8 cellular contexts compared by ENCODE assay signal in the genomic region with DNA sequence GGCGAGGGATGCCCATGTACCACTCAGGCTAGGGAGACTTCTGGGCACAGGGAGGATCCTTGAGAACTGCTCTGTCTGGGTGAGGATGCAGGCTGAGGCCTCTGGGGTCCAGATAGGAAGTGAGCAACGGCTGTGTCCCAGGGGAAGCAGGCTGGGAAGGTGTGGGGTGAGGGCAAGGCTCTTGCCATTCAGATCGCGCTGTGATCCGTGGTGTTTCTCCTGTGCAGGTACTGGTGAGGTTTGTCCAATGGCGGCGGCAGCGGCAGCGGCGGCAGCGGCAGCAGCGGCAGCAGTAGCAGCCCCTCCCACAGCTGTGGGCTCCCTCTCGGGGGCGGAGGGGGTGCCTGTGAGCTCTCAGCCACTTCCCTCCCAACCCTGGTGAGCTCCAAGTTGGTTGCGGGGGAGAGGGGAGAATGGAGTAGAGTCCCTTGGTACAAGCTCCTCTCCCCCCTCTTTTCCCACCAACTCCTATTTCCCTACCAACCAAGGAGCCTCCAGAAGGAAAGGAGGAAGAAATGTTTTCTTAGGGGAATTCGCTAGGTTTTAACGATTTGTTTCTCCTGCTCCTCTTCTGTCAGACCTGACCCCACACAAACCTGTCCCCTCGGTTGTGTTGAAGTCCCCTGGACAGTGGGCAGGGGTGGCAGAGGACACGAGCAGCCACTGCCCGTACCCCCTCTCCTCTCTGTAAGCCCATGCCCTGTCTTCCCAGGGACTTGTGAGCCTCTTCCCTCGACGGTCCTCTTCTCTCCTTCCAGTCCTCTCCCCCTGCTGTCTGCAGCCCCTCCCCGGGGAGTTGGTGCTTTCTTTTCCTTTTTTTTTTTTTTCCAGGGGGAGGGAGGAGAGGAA. TPM values are rescaled to one million over a fixed set of nuclear protein-coding genes. Genes with fewer than 3 reads are reported as not detected.
DNase-seq lines count a peak whose midpoint lies in the region; ATAC-seq, FAIRE-seq and TF ChIP-seq lines count a peak whose summit lies in the region.

No MANE protein-coding gene starts in this region.

- no peak for TF ChIP-seq CTCF in A549 (IDR thresholded peaks at IDR 0.05)

- H3K4me3 ChIP-seq in A549 (no peak overlapping the region), HUES64 (ENCODE audit: low read length) (peak overlapping the region; percentile 77), iPS-15b (ENCODE audit: low read depth, low read length) (peak overlapping the region; percentile 33)

- no peak for TF ChIP-seq RAD21 in A549 (conservative IDR thresholded peaks at IDR 0.05 in 1 of 2, IDR thresholded peaks at IDR 0.05 in 1 of 2)

- no peaks in the 10 kb centered on the region for H3K9me3 ChIP-seq in A549
- no peaks in the 10 kb centered on the region for H3K9me3 ChIP-seq in HUES64 (ENCODE audit: insufficient read depth, low read depth, low read length)
- H3K9me3 ChIP-seq in iPS-15b (ENCODE audit: control insufficient read depth, insufficient read depth, low read length): no peaks in the 10 kb centered on the region

- TF ChIP-seq EP300 in A549 (IDR thresholded peaks at IDR 0.05): no peak

- WGBS in A549 (ENCODE audit: missing lambda C conversion rate): 70% methylated on average over 22 of the region's 23 CpGs
- WGBS in HUES64: 48% methylated on average over 19 of the region's 23 CpGs

- H3K4me1 ChIP-seq in A549 (peaks cover 44% of the 10 kb centered on the region), HUES64 (ENCODE audit: insufficient read depth, low read length) (peaks cover 40% of the 10 kb centered on the region), iPS-15b (ENCODE audit: control insufficient read depth, insufficient read depth, low read length) (peaks cover 15% of the 10 kb centered on the region)

- H3K36me3 ChIP-seq in HUES64 (ENCODE audit: insufficient read depth, low read length) (peaks cover 21% of the 10 kb centered on the region), iPS-15b (ENCODE audit: control insufficient read depth, insufficient read depth, low read length) (peaks cover 14% of the 10 kb centered on the region)

- CTCF ChIA-PET in A549 (lab: Yijun Ruan, JAX): interaction anchor here (1.0 to 24.4 kb wide), 3 partner anchors 9 to 35 kb away, joined by 3 to 568 read pairs (median 3); a partner anchor contains a TSS
- CTCF ChIA-PET in HEK293T (lab: Yijun Ruan, JAX): interaction anchor here (0.7 to 1.4 kb wide), 3 partner anchors 20 to 1143 kb away, joined by 3 to 6 read pairs (median 3); a partner anchor contains a TSS

- POLR2A ChIA-PET in A549 (lab: Yijun Ruan, JAX): interaction anchor here (0.6 kb wide), 1 partner anchor 106 kb away, joined by 3 read pairs; no protein-coding TSS in a partner anchor
- POLR2A ChIA-PET in HEK293T (lab: Yijun Ruan, JAX): interaction anchor here (0.7 to 1.9 kb wide), 4 partner anchors 20 to 255 kb away, joined by 3 to 5 read pairs (median 4); a partner anchor contains a TSS

- no peak overlapping the region for H3K9ac ChIP-seq in HUES64 (ENCODE audit: low read depth, low read length)
- no peak overlapping the region for H3K9ac ChIP-seq in iPS-15b (ENCODE audit: low read depth, low read length)

- H3K27ac ChIP-seq in A549 (peak overlapping the region in 1 of 2 experiments; percentile 98; a peak in 3 of 6 replicates), HUES64 (ENCODE audit: low read depth, low read length) (peak overlapping the region; percentile 74), substantia nigra (ENCODE audit: low read depth, low read length, poor library complexity, severe bottlenecking) (peak overlapping the region; percentile 89)

- no peak for DNase-seq in A549 (ENCODE audit: low read depth in 1 of 2, low spot score in 1 of 2)
- DNase-seq in activated T-cell treated with anti-CD3 and anti-CD28 coated beads, Interleukin-2, amount 50 U/mL, for 48 hours: peak; percentile 64 to 68
- DNase-seq in substantia nigra (lab: John Stamatoyannopoulos, UW): peak in 1 of 49 donors; percentile 13
- DNase-seq in NCI-H226: no peak
- no peak for DNase-seq in HEK293T (ENCODE audit: extremely low spot score)

- ATAC-seq in A549: no peak
- no peak for ATAC-seq in HG02870 (IDR thresholded peaks at IDR 0.05; ENCODE audit: unreplicated experiment)

- H3K4me2 ChIP-seq in A549: peak overlapping the region; percentile 94

- H3K27me3 ChIP-seq in HUES64 (ENCODE audit: insufficient read depth, low read length) (no peaks in the 10 kb centered on the region), iPS-15b (ENCODE audit: control insufficient read depth, insufficient read depth, low read length) (no peaks in the 10 kb centered on the region)

- no peak for FAIRE-seq in A549 (lab: Jason Lieb, UNC)

- no peak for TF ChIP-seq POLR2A in A549 (IDR thresholded peaks at IDR 0.05; ENCODE audit: low read length)

TF ChIP-seq in A549, 52 proteins besides CTCF, POLR2A, EP300 and RAD21:
- no peak for TF ChIP-seq TP53 (CRISPR knock-in tag; IDR thresholded peaks at IDR 0.05)
TF ChIP-seq in A549: peak in this region for 0.

TF ChIP-seq in HEK293T, 16 proteins besides CTCF, POLR2A, EP300 and RAD21:
- TF ChIP-seq L3MBTL2 (conservative IDR thresholded peaks at IDR 0.05) (no peak), LEF1 (IDR thresholded peaks at IDR 0.05; ENCODE audit: borderline replicate concordance) (no peak), SUZ12 (IDR thresholded peaks at IDR 0.05) (no peak), ARNT (IDR thresholded peaks at IDR 0.05) (no peak), TARDBP (IDR thresholded peaks at IDR 0.05) (no peak), ELF4 (IDR thresholded peaks at IDR 0.05) (no peak), FOXA1 (IDR thresholded peaks at IDR 0.05) (no peak), FOXM1 (IDR thresholded peaks at IDR 0.05; ENCODE audit: borderline replicate concordance) (no peak), ZNF384 (IDR thresholded peaks at IDR 0.05) (no peak), SP1 (IDR thresholded peaks at IDR 0.05) (no peak), BHLHE40 (IDR thresholded peaks at IDR 0.05; ENCODE audit: borderline replicate concordance) (no peak), CTBP1 (IDR thresholded peaks at IDR 0.05; ENCODE audit: borderline replicate concordance) (no peak)
- TF ChIP-seq, protein P1, sequence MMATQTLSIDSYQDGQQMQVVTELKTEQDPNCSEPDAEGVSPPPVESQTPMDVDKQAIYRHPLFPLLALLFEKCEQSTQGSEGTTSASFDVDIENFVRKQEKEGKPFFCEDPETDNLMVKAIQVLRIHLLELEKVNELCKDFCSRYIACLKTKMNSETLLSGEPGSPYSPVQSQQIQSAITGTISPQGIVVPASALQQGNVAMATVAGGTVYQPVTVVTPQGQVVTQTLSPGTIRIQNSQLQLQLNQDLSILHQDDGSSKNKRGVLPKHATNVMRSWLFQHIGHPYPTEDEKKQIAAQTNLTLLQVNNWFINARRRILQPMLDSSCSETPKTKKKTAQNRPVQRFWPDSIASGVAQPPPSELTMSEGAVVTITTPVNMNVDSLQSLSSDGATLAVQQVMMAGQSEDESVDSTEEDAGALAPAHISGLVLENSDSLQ (IDR thresholded peaks at IDR 0.05): no peak
TF ChIP-seq in HEK293T: peak in this region for 0.

RNA-seq across cellular contexts. Expression of a gene that starts 1.9 kb away (rescaled TPM):
- polyA plus RNA-seq in A549 (2011; rRNA removed) (0.25 and 0.34 TPM in 2 replicates), A549 (2017; fragmentation: RNase III; extraction: RNeasy Plus Mini Kit Qiagen cat#74134 plus additional on column Dnase treatment) (0.34 to 0.55 TPM (median 0.44 TPM) in 3 replicates)
- polyA plus RNA-seq in A549 (2012; cell fraction: cytosol; rRNA removed): 0.54 and 0.62 TPM in 2 replicates
- 5.0 and 5.1 TPM in 2 replicates for polyA plus RNA-seq in A549 (2012; cell fraction: nucleus; rRNA removed)
- 0.29 and 0.34 TPM in 2 replicates for polyA minus RNA-seq in A549 (2011; rRNA and poly(A)+ RNA removed)
- 10.2 TPM for polyA plus RNA-seq in HUES64 (2013, experiment 1 of 2)
- polyA plus RNA-seq in HUES64 (2013, experiment 2 of 2): 12.9 TPM

RNA-seq across cellular contexts. Expression of a gene that starts 3.7 kb away (rescaled TPM):
- polyA plus RNA-seq in A549 (2011; rRNA removed) (79.6 and 99.7 TPM in 2 replicates), A549 (2017; fragmentation: RNase III; extraction: RNeasy Plus Mini Kit Qiagen cat#74134 plus additional on column Dnase treatment) (216 to 231 TPM (median 221 TPM) in 3 replicates)
- polyA plus RNA-seq in A549 (2012; cell fraction: cytosol; rRNA removed): 192 and 249 TPM in 2 replicates
- 213 and 345 TPM in 2 replicates for polyA plus RNA-seq in A549 (2012; cell fraction: nucleus; rRNA removed)
- polyA minus RNA-seq in A549 (2011; rRNA and poly(A)+ RNA removed): 200 and 239 TPM in 2 replicates
- polyA plus RNA-seq in HUES64 (2013, experiment 1 of 2): 290 TPM
- polyA plus RNA-seq in HUES64 (2013, experiment 2 of 2): 272 TPM

RNA-seq across cellular contexts. Expression of a gene that starts 5.9 kb away (rescaled TPM):
- polyA plus RNA-seq in A549 (2011; rRNA removed): 18.9 and 26.7 TPM in 2 replicates
- 43.8 and 50.3 TPM in 2 replicates for polyA plus RNA-seq in A549 (2012; cell fraction: cytosol; rRNA removed)
- 25.9 and 29.0 TPM in 2 replicates for polyA plus RNA-seq in A549 (2012; cell fraction: nucleus; rRNA removed)
- polyA plus RNA-seq in A549 (2017; fragmentation: RNase III; extraction: RNeasy Plus Mini Kit Qiagen cat#74134 plus additional on column Dnase treatment): 41.0 to 44.5 TPM (median 43.1 TPM) in 3 replicates
- polyA minus RNA-seq in A549 (2011; rRNA and poly(A)+ RNA removed): 4.3 and 5.9 TPM in 2 replicates
- 52.5 TPM for polyA plus RNA-seq in HUES64 (2013, experiment 1 of 2)
- polyA plus RNA-seq in HUES64 (2013, experiment 2 of 2): 49.5 TPM

RNA-seq across cellular contexts. Expression of a gene that starts 10.2 kb away (rescaled TPM):
- polyA plus RNA-seq in A549 (2011; rRNA removed): 73.3 and 87.7 TPM in 2 replicates
- 50.3 and 58.7 TPM in 2 replicates for polyA plus RNA-seq in A549 (2012; cell fraction: cytosol; rRNA removed)
- 188 and 201 TPM in 2 replicates for polyA plus RNA-seq in A549 (2012; cell fraction: nucleus; rRNA removed)
- polyA plus RNA-seq in A549 (2017; fragmentation: RNase III; extraction: RNeasy Plus Mini Kit Qiagen cat#74134 plus additional on column Dnase treatment): 86.2 to 109 TPM (median 106 TPM) in 3 replicates
- 325 and 351 TPM in 2 replicates for polyA minus RNA-seq in A549 (2011; rRNA and poly(A)+ RNA removed)
- 0.80 TPM for polyA plus RNA-seq in HUES64 (2013, experiment 1 of 2)
- 1.4 TPM for polyA plus RNA-seq in HUES64 (2013, experiment 2 of 2)

RNA-seq across cellular contexts. Expression of a gene that starts 19.5 kb away (rescaled TPM):
- polyA plus RNA-seq in A549 (2011; rRNA removed): 64.3 and 85.9 TPM in 2 replicates
- 131 and 139 TPM in 2 replicates for polyA plus RNA-seq in A549 (2012; cell fraction: cytosol; rRNA removed)
- 316 and 319 TPM in 2 replicates for polyA plus RNA-seq in A549 (2012; cell fraction: nucleus; rRNA removed)
- 70.0 to 73.7 TPM (median 72.6 TPM) in 3 replicates for polyA plus RNA-seq in A549 (2017; fragmentation: RNase III; extraction: RNeasy Plus Mini Kit Qiagen cat#74134 plus additional on column Dnase treatment)
- polyA minus RNA-seq in A549 (2011; rRNA and poly(A)+ RNA removed): 147 and 158 TPM in 2 replicates
- polyA plus RNA-seq in HUES64 (2013, experiment 1 of 2): 91.3 TPM
- polyA plus RNA-seq in HUES64 (2013, experiment 2 of 2): 95.0 TPM

Comparison
In these comparisons a context has a peak if more than half of its experiments do, and no peak if none do; other contexts are left out.
1. DNase-seq: peak in activated T-cell treated with anti-CD3 and anti-CD28 coated beads, Interleukin-2, amount 50 U/mL, for 48 hours (2 of 2); none in A549 (0 of 2), NCI-H226 (single experiment) and HEK293T (single experiment).